ENCODE assay signal across 8 cellular contexts in genomic region chr2:42047488-42048317, GRCh38. TPM values are rescaled to one million over a fixed set of nuclear protein-coding genes. Genes with fewer than 3 reads are reported as not detected.
A peak's percentile ranks its signal among the peaks of the same experiment; 100 is the strongest.
DNase-seq lines count a peak whose midpoint lies in the region; ATAC-seq and TF ChIP-seq lines count a peak whose summit lies in the region.

TSS of gene PKDCC (plus strand) at chr2:42048021. CDS start at chr2:42048200, 179 bp downstream.

- no peaks in the 10 kb centered on the region for H3K9me3 ChIP-seq in muscle layer of colon (ENCODE audit: low read length)

- H3K27ac ChIP-seq in muscle layer of colon (ENCODE audit: low read depth, low read length): peak within 1 kb of the TSS; percentile 94

- H3K4me1 Mint-ChIP-seq in activated T-helper 17 cell treated with anti-CD3 and anti-CD28 coated beads, Interleukin-2, amount 50 U/mL, for 72 hours: no peaks in the 10 kb centered on the region
- peaks cover 52% of the 10 kb centered on the region for H3K4me1 Mint-ChIP-seq in type B pancreatic cell (ENCODE audit: unreplicated experiment)

- peak within 1 kb of the TSS; percentile 82 for H3K9ac ChIP-seq in muscle layer of colon (ENCODE audit: low read length)

- no peaks in the 10 kb centered on the region for H3K36me3 ChIP-seq in muscle layer of colon (ENCODE audit: insufficient read depth, low read length)

- peaks cover 14% of the 10 kb centered on the region for H3K27me3 Mint-ChIP-seq in activated T-helper 17 cell treated with anti-CD3 and anti-CD28 coated beads, Interleukin-2, amount 50 U/mL, for 72 hours
- peaks cover 46% of the 10 kb centered on the region for H3K27me3 Mint-ChIP-seq in type B pancreatic cell

- no peaks in the 10 kb centered on the region for H3K36me3 Mint-ChIP-seq in activated T-helper 17 cell treated with anti-CD3 and anti-CD28 coated beads, Interleukin-2, amount 50 U/mL, for 72 hours (ENCODE audit: low read depth)
- H3K36me3 Mint-ChIP-seq in type B pancreatic cell: peaks cover 8% of the 10 kb centered on the region

- H3K4me3 ChIP-seq in fibroblast of pulmonary artery (replicated peaks; ENCODE audit: low read depth, low read length): peak within 1 kb of the TSS; percentile 93
- peak within 1 kb of the TSS; percentile 83 to 90 for H3K4me3 ChIP-seq in muscle layer of colon (ENCODE audit: low read depth in 1 of 2, low read length in 2 of 2)

- no peaks in the 10 kb centered on the region for H3K27me3 ChIP-seq in muscle layer of colon (ENCODE audit: control insufficient read depth in 1 of 2, insufficient read depth in 2 of 2, low read length in 2 of 2)

- DNase-seq in Daoy (ENCODE audit: low read depth) (peak; percentile 91), MV-4-11 (lab: John Stamatoyannopoulos, UW) (peak; percentile 18), fibroblast of pulmonary artery (ENCODE audit: low read depth) (peak; percentile 86), type B pancreatic cell (ENCODE audit: extremely low spot score, unreplicated experiment) (peak; percentile 85)

- peak within 1 kb of the TSS; percentile 44 for H3K4me3 Mint-ChIP-seq in activated T-helper 17 cell treated with anti-CD3 and anti-CD28 coated beads, Interleukin-2, amount 50 U/mL, for 72 hours
- peak within 1 kb of the TSS; percentile 93 for H3K4me3 Mint-ChIP-seq in type B pancreatic cell

- no peak within 1 kb of the TSS for H3K27ac Mint-ChIP-seq in activated T-helper 17 cell treated with anti-CD3 and anti-CD28 coated beads, Interleukin-2, amount 50 U/mL, for 72 hours
- H3K27ac Mint-ChIP-seq in type B pancreatic cell: peak within 1 kb of the TSS; percentile 84

- H3K4me1 ChIP-seq in muscle layer of colon (ENCODE audit: insufficient read depth, low read length): peaks cover 26% of the 10 kb centered on the region

- peak; percentile 53 for ATAC-seq in GM21526 (IDR thresholded peaks at IDR 0.05; ENCODE audit: low FRiP score, unreplicated experiment)
- ATAC-seq in activated T-helper 17 cell treated with anti-CD3 and anti-CD28 coated beads, Interleukin-2, amount 50 U/mL, for 72 hours (replicated peaks): peak; percentile 56
- no peak for ATAC-seq in HG03108 (IDR thresholded peaks at IDR 0.05; ENCODE audit: unreplicated experiment)

- H3K9me3 Mint-ChIP-seq in activated T-helper 17 cell treated with anti-CD3 and anti-CD28 coated beads, Interleukin-2, amount 50 U/mL, for 72 hours: no peaks in the 10 kb centered on the region
- H3K9me3 Mint-ChIP-seq in type B pancreatic cell: no peaks in the 10 kb centered on the region

- TF ChIP-seq CTCF in fibroblast of pulmonary artery (IDR thresholded peaks at IDR 0.05; ENCODE audit: low read length, missing control alignments): no peak
- TF ChIP-seq CTCF in type B pancreatic cell (conservative IDR thresholded peaks at IDR 0.05): no peak

RNA-seq across cellular contexts. Expression of gene PKDCC, which starts in this region (rescaled TPM):
- total RNA-seq in Daoy (2014; rRNA removed; shearing (Covaris generic)): 7.3 and 12.9 TPM in 2 replicates
- total RNA-seq in activated T-helper 17 cell treated with anti-CD3 and anti-CD28 coated beads, Interleukin-2, amount 50 U/mL, for 72 hours: not detected
- 81.8 and 158 TPM in 2 replicates for total RNA-seq in type B pancreatic cell (ENCODE audit: low replicate concordance)

Comparison
In these comparisons a context has a peak if more than half of its experiments do, and no peak if none do; other contexts are left out.
1. Peak in ATAC-seq in activated T-helper 17 cell treated with anti-CD3 and anti-CD28 coated beads, Interleukin-2, amount 50 U/mL, for 72 hours; RNA of the gene not detected or under 1 TPM.
2. DNase-seq: peak in every context shown above with its lines; median percentile 91 in Daoy; 86 in fibroblast of pulmonary artery; 85 in type B pancreatic cell; 18 in MV-4-11.